In genomic region chr21:14306143-14306907, GRCh38 we compare ENCODE assay signal across 10 cellular contexts.
DNase-seq lines count a peak whose midpoint lies in the region; ATAC-seq, FAIRE-seq and TF ChIP-seq lines count a peak whose summit lies in the region.
"Had no signal": no experiment of that assay in that cellular context is flagged by ENCODE, and none has a peak within 500 bp of the region (broad histone marks: within the 10 kb centered on the region; RNA-seq: fewer than 3 reads in every experiment).

No MANE protein-coding gene starts in this region.

- ATAC-seq in activated CD4-positive, alpha-beta T cell treated with anti-CD3 and anti-CD28 coated beads for 36 hours: no peak
- no peak for ATAC-seq in HG02938 (IDR thresholded peaks at IDR 0.05; ENCODE audit: unreplicated experiment)
- ATAC-seq: activated T-cell treated with anti-CD3 and anti-CD28 coated beads, Interleukin-2, amount 50 U/mL, for 4 hours; stimulated activated naive CD8-positive, alpha-beta T cell treated with anti-CD3 and anti-CD28 coated beads, Interleukin-15, Interleukin-2, amounts not matched to agents 100 U/mL and 50 U/mL, for 24 hours had no signal

- CTCF ChIA-PET in endothelial cell of umbilical vein (lab: Charles Lee): interaction anchor here (0.6 to 1.8 kb wide), 15 partner anchors 9 to 558 kb away, joined by 3 to 8 read pairs (median 4); partner anchors contain the start of gene HSPA13
- CTCF ChIA-PET in activated CD4-positive, alpha-beta T cell treated with anti-CD3 and anti-CD28 coated beads for 36 hours (lab: Charles Lee): interaction anchor here (1.1 to 1.5 kb wide), 2 partner anchors 14 to 551 kb away, joined by 3 to 4 read pairs; no protein-coding TSS in a partner anchor

- BruUV-seq in endothelial cell of umbilical vein (replicated peaks; lab: Mats Ljungman, UMichigan): no TSS peak

- no peak for TF ChIP-seq POLR2A in endothelial cell of umbilical vein (IDR thresholded peaks at IDR 0.05; ENCODE audit: low read depth, low read length)

- DNase-seq in SIG-M5 treated with dmso at 0.1 percent for 504 hours (lab: John Stamatoyannopoulos, UW; ENCODE audit: unreplicated experiment) (peak; percentile 14), SIG-M5 (lab: John Stamatoyannopoulos, UW) (no peak), endothelial cell of umbilical vein (ENCODE audit: low read depth, low spot score) (peak; percentile 43), superior temporal gyrus (ENCODE audit: extremely low spot score) (peak; percentile 68)
- no peak for DNase-seq in activated CD4-positive, alpha-beta T cell treated with anti-CD3 and anti-CD28 coated beads for 36 hours
- DNase-seq in activated CD4-positive, alpha-beta T cell treated with anti-CD3 and anti-CD28 coated beads, Interleukin-2, amount 50 U/mL, for 4 hours: no peak
- DNase-seq: activated T-cell treated with anti-CD3 and anti-CD28 coated beads, Interleukin-2, amount 50 U/mL, for 4 hours; stimulated activated naive CD8-positive, alpha-beta T cell treated with anti-CD3 and anti-CD28 coated beads, Interleukin-15, Interleukin-2, amounts not matched to agents 100 U/mL and 50 U/mL, for 24 hours had no signal

- H4K20me1 ChIP-seq in OCI-LY3 (ENCODE audit: insufficient read depth, low read length): no peaks in the 10 kb centered on the region
- no peaks in the 10 kb centered on the region for H4K20me1 ChIP-seq in endothelial cell of umbilical vein (replicated peaks; ENCODE audit: control insufficient read depth, extremely low read depth, insufficient read depth, low read length)

- H3K9me3 ChIP-seq in OCI-LY3 (ENCODE audit: insufficient read depth, low read length): no peaks in the 10 kb centered on the region
- H3K9me3 ChIP-seq in endothelial cell of umbilical vein (replicated peaks; ENCODE audit: control insufficient read depth, insufficient read depth, low read length): no peaks in the 10 kb centered on the region

- H3K36me3 Mint-ChIP-seq in activated CD4-positive, alpha-beta T cell treated with anti-CD3 and anti-CD28 coated beads for 36 hours (ENCODE audit: low read depth): no peaks in the 10 kb centered on the region

- peak; percentile 51 for TF ChIP-seq CTCF in OCI-LY3 (IDR thresholded peaks at IDR 0.05; ENCODE audit: low read depth, low read length)
- TF ChIP-seq CTCF in endothelial cell of umbilical vein (IDR thresholded peaks at IDR 0.05; ENCODE audit: extremely low read depth in 1 of 2, insufficient read depth in 1 of 2, low read depth in 1 of 2, low read length in 2 of 2): no peak

- H3K36me3 ChIP-seq in OCI-LY3 (replicated peaks; ENCODE audit: low read depth, low read length) (no peaks in the 10 kb centered on the region), endothelial cell of umbilical vein (ENCODE audit: control insufficient read depth in 2 of 2, extremely low read depth in 1 of 2, insufficient read depth in 2 of 2, low read length in 2 of 2) (no peaks in the 10 kb centered on the region)

- intact Hi-C loops in endothelial cell of umbilical vein (cut with micrococcal nuclease): loop anchor here (1.0 to 10.0 kb wide), 4 partner anchors 49 to 556 kb away; partner anchors contain the start of genes HSPA13 and SAMSN1
- intact Hi-C loops in activated CD4-positive, alpha-beta T cell treated with anti-CD3 and anti-CD28 coated beads for 36 hours (cut with DNase I, micrococcal nuclease): no loop called here

- POLR2A ChIA-PET in endothelial cell of umbilical vein (lab: Charles Lee): no interaction called here
- POLR2A ChIA-PET in activated CD4-positive, alpha-beta T cell treated with anti-CD3 and anti-CD28 coated beads for 36 hours (lab: Charles Lee): no interaction called here

- H3K9me1 ChIP-seq in endothelial cell of umbilical vein (replicated peaks; ENCODE audit: control insufficient read depth, extremely low read depth, insufficient read depth, low read length): no peaks in the 10 kb centered on the region

- H3K4me1 ChIP-seq in OCI-LY3 (ENCODE audit: low read length) (peaks cover 14% of the 10 kb centered on the region), endothelial cell of umbilical vein (ENCODE audit: control insufficient read depth, extremely low read depth, insufficient read depth, low read length) (peaks cover 8% of the 10 kb centered on the region)

- H3K9ac ChIP-seq in OCI-LY3 (ENCODE audit: low read length) (no peak overlapping the region), endothelial cell of umbilical vein (replicated peaks; ENCODE audit: extremely low read depth, insufficient read depth, low read length) (no peak overlapping the region)

- H3K27ac Mint-ChIP-seq in activated CD4-positive, alpha-beta T cell treated with anti-CD3 and anti-CD28 coated beads for 36 hours: no peak overlapping the region

- peak; percentile 15 for FAIRE-seq in endothelial cell of umbilical vein (lab: Jason Lieb, UNC)

- peaks cover 2% of the 10 kb centered on the region for H3K27me3 Mint-ChIP-seq in activated CD4-positive, alpha-beta T cell treated with anti-CD3 and anti-CD28 coated beads for 36 hours

- no peaks in the 10 kb centered on the region for H3K4me1 Mint-ChIP-seq in activated CD4-positive, alpha-beta T cell treated with anti-CD3 and anti-CD28 coated beads for 36 hours

- H3K4me3 ChIP-seq in OCI-LY3 (ENCODE audit: low read length): no peak overlapping the region; the same call in 1 of the 2 replicates
- H3K4me3 ChIP-seq in endothelial cell of umbilical vein (replicated peaks in 1 of 3; ENCODE audit: insufficient read depth in 1 of 3, low read depth in 1 of 3, low read length in 3 of 3): no peak overlapping the region

- H2AFZ ChIP-seq in OCI-LY3 (ENCODE audit: low read depth, low read length) (no peak overlapping the region), endothelial cell of umbilical vein (ENCODE audit: low read depth, low read length) (peak overlapping the region; percentile 32)

- H3K4me2 ChIP-seq in OCI-LY3 (ENCODE audit: low read length) (peak overlapping the region; percentile 57), endothelial cell of umbilical vein (ENCODE audit: insufficient read depth, low read length) (peak overlapping the region; percentile 9)

- H3K79me2 ChIP-seq in OCI-LY3 (ENCODE audit: low read length) (no peaks in the 10 kb centered on the region), endothelial cell of umbilical vein (ENCODE audit: control insufficient read depth, insufficient read depth, low read length) (no peaks in the 10 kb centered on the region)

- H3K27me3 ChIP-seq in OCI-LY3 (ENCODE audit: low read depth, low read length) (no peaks in the 10 kb centered on the region), endothelial cell of umbilical vein (ENCODE audit: control insufficient read depth in 2 of 2, insufficient read depth in 2 of 2, low read length in 2 of 2) (no peaks in the 10 kb centered on the region)

- no peaks in the 10 kb centered on the region for H3K9me3 Mint-ChIP-seq in activated CD4-positive, alpha-beta T cell treated with anti-CD3 and anti-CD28 coated beads for 36 hours (ENCODE audit: low read depth)
- H3K9me3 Mint-ChIP-seq: activated T-cell treated with anti-CD3 and anti-CD28 coated beads, Interleukin-2, amount 50 U/mL, for 4 hours had no signal

- dilution Hi-C loops in endothelial cell of umbilical vein (cut with MboI; ENCODE audit: extremely low pct_ligation_motif_present, low sequenced_read_pairs): no loop called here

- H3K4me3 Mint-ChIP-seq in activated CD4-positive, alpha-beta T cell treated with anti-CD3 and anti-CD28 coated beads for 36 hours: no peak overlapping the region
- H3K4me3 Mint-ChIP-seq: activated T-cell treated with anti-CD3 and anti-CD28 coated beads, Interleukin-2, amount 50 U/mL, for 4 hours had no signal

- H3K27ac ChIP-seq in OCI-LY3 (ENCODE audit: low read length): no peak overlapping the region
- H3K27ac ChIP-seq in endothelial cell of umbilical vein (ENCODE audit: insufficient read depth, low read depth, low read length): peak overlapping the region; percentile 10

TF ChIP-seq in endothelial cell of umbilical vein, 7 proteins besides CTCF, POLR2A, EP300 and RAD21:
- TF ChIP-seq JUN (IDR thresholded peaks at IDR 0.05; ENCODE audit: borderline replicate concordance, insufficient read depth, insufficient read length, low read depth) (no peak), MYC (IDR thresholded peaks at IDR 0.05; ENCODE audit: low read depth, low read length) (no peak), GATA2 (IDR thresholded peaks at IDR 0.05; ENCODE audit: insufficient read depth, insufficient read length, low read depth, low read length) (peak; percentile 20)
TF ChIP-seq in endothelial cell of umbilical vein: peak in this region for 1.

Comparison
In these comparisons a context has a peak if more than half of its experiments do, and no peak if none do; other contexts are left out.
1. DNase-seq: peak in SIG-M5 treated with dmso at 0.1 percent for 504 hours (single experiment), endothelial cell of umbilical vein (single experiment) and superior temporal gyrus (single experiment); none in SIG-M5 (single experiment), activated CD4-positive, alpha-beta T cell treated with anti-CD3 and anti-CD28 coated beads for 36 hours (single experiment) and activated CD4-positive, alpha-beta T cell treated with anti-CD3 and anti-CD28 coated beads, Interleukin-2, amount 50 U/mL, for 4 hours (0 of 2).